1 cellular context compared by ENCODE assay signal in genomic region chr3:4350789-4351163, GRCh38.
TF ChIP-seq lines count a peak whose summit lies in the region.

No MANE protein-coding gene starts in this region.

TF ChIP-seq in HEK293, 187 proteins besides CTCF, POLR2A, EP300 and RAD21 (continued from another document):
- TF ChIP-seq ZNF362 (tag by site-specific recombination; IDR thresholded peaks at IDR 0.05) (peak; percentile 96), ZNF639 (tag by site-specific recombination; IDR thresholded peaks at IDR 0.05) (0 out of 2 replicates have a peak, but pooled peaks have one; percentile 22), ZNF544 (tag by site-specific recombination; IDR thresholded peaks at IDR 0.05) (no peak), SP7 (tag by site-specific recombination; IDR thresholded peaks at IDR 0.05) (no peak), ZNF513 (tag by site-specific recombination; IDR thresholded peaks at IDR 0.05) (no peak), ZNF580 (tag by site-specific recombination; IDR thresholded peaks at IDR 0.05) (peak; percentile 46; the same call in 1 of the 2 replicates), GLIS1 (tag by site-specific recombination; IDR thresholded peaks at IDR 0.05) (0 out of 2 replicates have a peak, but pooled peaks have one; percentile 6), ZNF302 (tag by site-specific recombination; IDR thresholded peaks at IDR 0.05; ENCODE audit: low read depth) (no peak), ZNF391 (tag by site-specific recombination; IDR thresholded peaks at IDR 0.05; ENCODE audit: borderline replicate concordance, low read depth) (no peak), KLF7 (tag by site-specific recombination; IDR thresholded peaks at IDR 0.05; ENCODE audit: borderline replicate concordance) (no peak), ZFP3 (tag by site-specific recombination; IDR thresholded peaks at IDR 0.05; ENCODE audit: low read depth) (no peak), ZNF529 (tag by site-specific recombination; IDR thresholded peaks at IDR 0.05; ENCODE audit: insufficient replicate concordance) (no peak), SCRT1 (tag by site-specific recombination; IDR thresholded peaks at IDR 0.05; ENCODE audit: borderline replicate concordance) (no peak), ZNF2 (tag by site-specific recombination; IDR thresholded peaks at IDR 0.05) (0 out of 2 replicates have a peak, but pooled peaks have one; percentile 59), OVOL3 (tag by site-specific recombination; IDR thresholded peaks at IDR 0.05) (no peak), ZNF501 (tag by site-specific recombination; IDR thresholded peaks at IDR 0.05) (no peak), ZNF785 (tag by site-specific recombination; IDR thresholded peaks at IDR 0.05) (no peak), SALL2 (tag by site-specific recombination; IDR thresholded peaks at IDR 0.05; ENCODE audit: borderline replicate concordance) (no peak), SETDB1 (IDR thresholded peaks at IDR 0.05; ENCODE audit: insufficient read length, low read length) (no peak), ZNF518A (tag by site-specific recombination; conservative IDR thresholded peaks at IDR 0.05; ENCODE audit: low read depth) (no peak), ZNF692 (tag by site-specific recombination; IDR thresholded peaks at IDR 0.05) (0 out of 2 replicates have a peak, but pooled peaks have one; percentile 24), ZNF280C (tag by site-specific recombination; IDR thresholded peaks at IDR 0.05) (no peak), ZNF335 (tag by site-specific recombination; conservative IDR thresholded peaks at IDR 0.05) (0 out of 2 replicates have a peak, but pooled peaks have one; percentile 19), ZNF776 (tag by site-specific recombination; IDR thresholded peaks at IDR 0.05; ENCODE audit: borderline replicate concordance) (no peak), ZSCAN4 (tag by site-specific recombination; IDR thresholded peaks at IDR 0.05) (0 out of 2 replicates have a peak, but pooled peaks have one; percentile 8), ZNF138 (tag by site-specific recombination; IDR thresholded peaks at IDR 0.05; ENCODE audit: borderline replicate concordance) (no peak), ELK4 (IDR thresholded peaks at IDR 0.05; ENCODE audit: borderline replicate concordance, low read depth, low read length) (no peak)
